ENCODE assay signal across 9 cellular contexts in genomic region chr6:15661815-15662245, GRCh38. TPM values are rescaled to one million over a fixed set of nuclear protein-coding genes. Genes with fewer than 3 reads are reported as not detected.
DNase-seq lines count a peak whose midpoint lies in the region; ATAC-seq, FAIRE-seq and TF ChIP-seq lines count a peak whose summit lies in the region.
"Had no signal": no experiment of that assay in that cellular context is flagged by ENCODE, and none has a peak within 500 bp of the region (broad histone marks: within the 10 kb centered on the region; RNA-seq: fewer than 3 reads in every experiment).

No MANE protein-coding gene starts in this region.

- FAIRE-seq in D721Med (lab: Jason Lieb, UNC): no peak
- FAIRE-seq: colon had no signal

- H3K36me3 Mint-ChIP-seq in activated T-cell treated with anti-CD3 and anti-CD28 coated beads, Interleukin-2, amount 50 U/mL, for 24 hours (ENCODE audit: low read depth): peaks cover 30% of the 10 kb centered on the region
- H3K36me3 Mint-ChIP-seq in activated CD4-positive, alpha-beta memory T cell treated with anti-CD3 and anti-CD28 coated beads for 36 hours: peaks cover 4% of the 10 kb centered on the region

- peak overlapping the region; percentile 81 for H3K27ac Mint-ChIP-seq in activated T-cell treated with anti-CD3 and anti-CD28 coated beads, Interleukin-2, amount 50 U/mL, for 24 hours
- peak overlapping the region; percentile 52 for H3K27ac Mint-ChIP-seq in activated CD4-positive, alpha-beta memory T cell treated with anti-CD3 and anti-CD28 coated beads for 36 hours

- CTCF ChIA-PET in activated CD4-positive, alpha-beta memory T cell treated with anti-CD3 and anti-CD28 coated beads for 36 hours (lab: Charles Lee): interaction anchor here (0.9 kb wide), 1 partner anchor 544 kb away, joined by 3 read pairs; no protein-coding TSS in a partner anchor

- DNase-seq in activated T-cell treated with anti-CD3 and anti-CD28 coated beads, Interleukin-2, amount 50 U/mL, for 24 hours: no peak
- no peak for DNase-seq in activated T-cell treated with anti-CD3 and anti-CD28 coated beads, Interleukin-2, amount 50 U/mL, for 48 hours
- no peak for DNase-seq in activated CD4-positive, alpha-beta memory T cell treated with anti-CD3 and anti-CD28 coated beads for 36 hours
- DNase-seq in stomach (no peak), D341Med (ENCODE audit: low spot score) (no peak), D721Med (ENCODE audit: insufficient read length, low spot score) (no peak)

- H3K4me1 ChIP-seq in iPS-18a (ENCODE audit: control insufficient read depth, low read depth, low read length) (peaks cover 13% of the 10 kb centered on the region), stomach (peaks cover 8 to 27% (median 16%) of the 10 kb centered on the region in 4 donors)

- H3K4me1 Mint-ChIP-seq in activated T-cell treated with anti-CD3 and anti-CD28 coated beads, Interleukin-2, amount 50 U/mL, for 24 hours (ENCODE audit: low read depth): peaks cover 48% of the 10 kb centered on the region
- peaks cover 36% of the 10 kb centered on the region for H3K4me1 Mint-ChIP-seq in activated CD4-positive, alpha-beta memory T cell treated with anti-CD3 and anti-CD28 coated beads for 36 hours (ENCODE audit: low read depth)

- no peak for TF ChIP-seq POLR2A in stomach (IDR thresholded peaks at IDR 0.05)

- H3K9ac ChIP-seq in iPS-18a (ENCODE audit: low read length): peak overlapping the region; percentile 6

- intact Hi-C loops in activated CD4-positive, alpha-beta memory T cell treated with anti-CD3 and anti-CD28 coated beads for 36 hours (cut with micrococcal nuclease): no loop called here
- intact Hi-C loops in stomach (cut with DNase I; ENCODE audit: low total_unique reads): no loop called here

- H3K4me3 Mint-ChIP-seq in activated T-cell treated with anti-CD3 and anti-CD28 coated beads, Interleukin-2, amount 50 U/mL, for 24 hours: peak overlapping the region; percentile 85
- peak overlapping the region; percentile 80 for H3K4me3 Mint-ChIP-seq in activated CD4-positive, alpha-beta memory T cell treated with anti-CD3 and anti-CD28 coated beads for 36 hours

- no peak for ATAC-seq in GM19463 (IDR thresholded peaks at IDR 0.05; ENCODE audit: unreplicated experiment)

- H3K36me3 ChIP-seq in iPS-18a (ENCODE audit: control insufficient read depth, low read depth, low read length) (no peaks in the 10 kb centered on the region), stomach (peaks cover 0 to 10% (median 4%) of the 10 kb centered on the region in 4 donors)

- H3K9me3 ChIP-seq in iPS-18a (ENCODE audit: control insufficient read depth, low read depth, low read length): no peaks in the 10 kb centered on the region
- no peaks in the 10 kb centered on the region for H3K9me3 ChIP-seq in stomach

- no peaks in the 10 kb centered on the region for H3K9me3 Mint-ChIP-seq in activated T-cell treated with anti-CD3 and anti-CD28 coated beads, Interleukin-2, amount 50 U/mL, for 24 hours
- H3K9me3 Mint-ChIP-seq in activated CD4-positive, alpha-beta memory T cell treated with anti-CD3 and anti-CD28 coated beads for 36 hours: no peaks in the 10 kb centered on the region

- H3K27me3 ChIP-seq in iPS-18a (ENCODE audit: control insufficient read depth, insufficient read depth, low read length) (peaks cover 16% of the 10 kb centered on the region), stomach (no peaks in the 10 kb centered on the region)

- WGBS in stomach, 5 donors: 13 to 24% (median 16%) methylated on average over 16 of the region's 16 CpGs

- POLR2A ChIA-PET in activated CD4-positive, alpha-beta memory T cell treated with anti-CD3 and anti-CD28 coated beads for 36 hours (lab: Charles Lee): interaction anchor here (0.8 kb wide), 1 partner anchor 494 kb away, joined by 3 read pairs; no protein-coding TSS in a partner anchor

- H3K4me3 ChIP-seq in iPS-18a (ENCODE audit: low read length): peak overlapping the region; percentile 58
- peak overlapping the region; percentile 66 to 99 (median 94) for H3K4me3 ChIP-seq in stomach

- TF ChIP-seq CTCF in stomach (IDR thresholded peaks at IDR 0.05) (no peak), D721Med (IDR thresholded peaks at IDR 0.05; ENCODE audit: insufficient read depth, missing control alignments) (no peak)

- H3K27ac ChIP-seq in iPS-18a (ENCODE audit: low read length) (no peak overlapping the region), stomach (peak overlapping the region; percentile 91 to 97 (median 93))

- peaks cover 13% of the 10 kb centered on the region for H3K27me3 Mint-ChIP-seq in activated T-cell treated with anti-CD3 and anti-CD28 coated beads, Interleukin-2, amount 50 U/mL, for 24 hours
- peaks cover 5% of the 10 kb centered on the region for H3K27me3 Mint-ChIP-seq in activated CD4-positive, alpha-beta memory T cell treated with anti-CD3 and anti-CD28 coated beads for 36 hours

- TF ChIP-seq EP300 in stomach (IDR thresholded peaks at IDR 0.05): no peak

RNA-seq across cellular contexts. Expression of gene DTNBP1, which starts 1.0 kb away (rescaled TPM):
- 10 to 100 TPM; 22.9 to 24.3 TPM for total RNA-seq in activated CD4-positive, alpha-beta memory T cell treated with anti-CD3 and anti-CD28 coated beads for 36 hours
- 10 to 100 TPM in 1 of 5 donors, 1 to 10 TPM in 4; 4.1 to 68.7 (median 7.1) TPM for total RNA-seq in stomach
- polyA plus RNA-seq in stomach: 10 to 100 TPM; 15.8 to 28.3 (median 21.8) TPM
